ENCODE assay signal across 13 cellular contexts in genomic region chr15:79025201-79025600, GRCh38.
DNase-seq lines count a peak whose midpoint lies in the region; ATAC-seq lines count a peak whose summit lies in the region.
"Had no signal": no experiment of that assay in that cellular context is flagged by ENCODE, and none has a peak within 500 bp of the region (broad histone marks: within the 10 kb centered on the region; RNA-seq: fewer than 3 reads in every experiment).

No MANE protein-coding gene starts in this region.

- in situ Hi-C loops in KBM-7 (cut with MboI; ENCODE audit: low pct_unique_long_range_greater_than_20kb, low sequenced_read_pairs): loop anchor here (10.0 kb wide), 2 partner anchors 120 to 160 kb away; no protein-coding TSS in a partner anchor

- peaks cover 6% of the 10 kb centered on the region for H3K9me3 Mint-ChIP-seq in memory B cell

- no peak overlapping the region for H3K4me3 Mint-ChIP-seq in memory B cell
- H3K4me3 Mint-ChIP-seq: brain, T-cell had no signal

- H3K27ac Mint-ChIP-seq in memory B cell: no peak overlapping the region
- H3K27ac Mint-ChIP-seq: brain, T-cell had no signal

- ATAC-seq in memory B cell (ENCODE audit: low read depth) (peak; percentile 81), HG03097 (IDR thresholded peaks at IDR 0.05; ENCODE audit: low FRiP score, unreplicated experiment) (no peak), GM21423 (IDR thresholded peaks at IDR 0.05; ENCODE audit: unreplicated experiment) (no peak)
- ATAC-seq: T-cell had no signal

- peaks cover 15% of the 10 kb centered on the region for H3K4me1 Mint-ChIP-seq in memory B cell
- H3K4me1 Mint-ChIP-seq: brain, T-cell had no signal

- H3K27me3 Mint-ChIP-seq in memory B cell: no peaks in the 10 kb centered on the region

- DNase-seq in NCI-H1436 (lab: John Stamatoyannopoulos, UW): peak; percentile 4
- no peak for DNase-seq in NCI-H1436 treated with DMSO at 0.1 percent for 48 hours (lab: John Stamatoyannopoulos, UW)
- peak; percentile 89 for DNase-seq in KBM-7
- peak; percentile 48 for DNase-seq in UCSD-AML1 (lab: John Stamatoyannopoulos, UW; ENCODE audit: unreplicated experiment)
- DNase-seq in memory B cell (ENCODE audit: low spot score in 2 of 2): peak; percentile 53 to 61
- no peak for DNase-seq in NCI-H1694 (lab: John Stamatoyannopoulos, UW)
- DNase-seq: GF-D8; NCI-H345; stimulated activated CD4-positive, alpha-beta T cell treated with anti-CD3 and anti-CD28 coated beads, Interleukin-4, amount 100 ng/mL, for 1 hour had no signal

- peaks cover 3% of the 10 kb centered on the region for H3K36me3 Mint-ChIP-seq in memory B cell
- H3K36me3 Mint-ChIP-seq: T-cell had no signal

Comparison
In these comparisons a context has a peak if more than half of its experiments do, and no peak if none do; other contexts are left out.
1. DNase-seq: peak in NCI-H1436 (single experiment), KBM-7 (single experiment), UCSD-AML1 (single experiment) and memory B cell (2 of 2); none in NCI-H1436 treated with DMSO at 0.1 percent for 48 hours (single experiment) and NCI-H1694 (single experiment).